21 cellular contexts compared by ENCODE assay signal in the genomic region with DNA sequence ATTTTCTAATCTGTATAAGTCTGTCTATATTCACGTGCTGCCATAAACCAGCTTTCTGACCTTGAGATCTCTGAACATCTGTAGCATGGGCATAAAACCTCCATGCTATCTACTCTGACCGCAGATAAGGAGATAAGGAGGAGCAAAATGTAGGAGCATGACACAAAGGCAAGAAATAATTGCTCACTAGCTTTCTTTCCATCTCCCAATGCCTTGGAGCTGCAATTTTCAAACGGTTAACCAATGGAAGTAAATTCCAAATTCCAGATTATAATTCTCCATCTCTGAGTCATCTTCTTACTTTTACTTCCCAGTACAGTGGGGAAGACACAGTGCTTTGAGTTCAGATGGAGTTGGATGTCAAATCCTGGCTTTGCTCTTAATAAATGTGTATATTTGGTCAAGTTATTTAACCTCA. TPM values are rescaled to one million over a fixed set of nuclear protein-coding genes. Genes with fewer than 3 reads are reported as not detected.
DNase-seq lines count a peak whose midpoint lies in the region; TF ChIP-seq lines count a peak whose summit lies in the region.
"Had no signal": no experiment of that assay in that cellular context is flagged by ENCODE, and none has a peak within 500 bp of the region (broad histone marks: within the 10 kb centered on the region; RNA-seq: fewer than 3 reads in every experiment).

No MANE protein-coding gene starts in this region.

- H3K4me3 Mint-ChIP-seq in HFFc6, result peak overlapping the region; percentile 2; the same call in 1 of the 2 replicates
- H3K4me3 Mint-ChIP-seq: activated naive CD8-positive, alpha-beta T cell treated with anti-CD3 and anti-CD28 coated beads, Interleukin-2, amount 10 ng/mL, durations not matched to agents 7 days and 5 days had no signal

- H3K9me3 Mint-ChIP-seq in HFFc6, result no peaks in the 10 kb centered on the region

- no peaks in the 10 kb centered on the region; the same call in none of the 2 replicates for H3K27me3 Mint-ChIP-seq in HFFc6 (ENCODE audit: insufficient read depth)
- H3K27me3 Mint-ChIP-seq: activated naive CD8-positive, alpha-beta T cell treated with anti-CD3 and anti-CD28 coated beads, Interleukin-2, amount 10 ng/mL, durations not matched to agents 7 days and 5 days had no signal

- no peak overlapping the region for H3K4me3 ChIP-seq in AG10803 (ENCODE audit: low read length)
- H3K4me3 ChIP-seq: coronary artery, esophagus muscularis mucosa, right atrium auricular region, upper lobe of left lung had no signal

- H3K36me3 Mint-ChIP-seq in HFFc6 (ENCODE audit: low read depth), result peaks cover 42% of the 10 kb centered on the region

- no peak for TF ChIP-seq CTCF in AG10803 (conservative IDR thresholded peaks at IDR 0.05; ENCODE audit: low read length)
- TF ChIP-seq CTCF in HFFc6 (IDR thresholded peaks at IDR 0.05), result no peak

- peaks cover 45% of the 10 kb centered on the region for H3K4me1 Mint-ChIP-seq in HFFc6 (ENCODE audit: low read depth)

- DNase-seq in AG10803 (ENCODE audit: low read depth), result peak; percentile 52
- peak; percentile 82 for DNase-seq in HFFc6
- peak; percentile 65 for DNase-seq in amniotic epithelial cell (ENCODE audit: low read depth)
- peak; percentile 37 for DNase-seq in hepatic stellate cell (ENCODE audit: low spot score)
- no peak for DNase-seq in MV-4-11 (lab: John Stamatoyannopoulos, UW)
- DNase-seq in NCI-H146 treated with DMSO at 0.1 percent for 48 hours (lab: John Stamatoyannopoulos, UW; ENCODE audit: unreplicated experiment), result no peak
- no peak for DNase-seq in NCI-H446 (lab: John Stamatoyannopoulos, UW)
- no peak for DNase-seq in putamen (ENCODE audit: low spot score)
- DNase-seq: activated CD4-positive, alpha-beta T cell treated with anti-CD3 and anti-CD28 coated beads, Interleukin-2, amount 50 U/mL, for 4 hours; activated CD8-positive, alpha-beta memory T cell treated with anti-CD3 and anti-CD28 coated beads, Interleukin-2, amount 50 U/mL, for 48 hours; activated naive CD8-positive, alpha-beta T cell treated with anti-CD3 and anti-CD28 coated beads, Interleukin-2, amount 10 ng/mL, durations not matched to agents 7 days and 5 days; mammary epithelial cell; NCI-H1105; NCI-H2081 treated with DMSO at 0.1 percent for 48 hours; NCI-H510A; stimulated activated CD8-positive, alpha-beta memory T cell treated with anti-CD3 and anti-CD28 coated beads, Interleukin-4, amount 100 ng/mL, for 48 hours; upper lobe of left lung had no signal

- H3K27ac Mint-ChIP-seq in HFFc6, result peak overlapping the region; percentile 51
- H3K27ac Mint-ChIP-seq: activated naive CD8-positive, alpha-beta T cell treated with anti-CD3 and anti-CD28 coated beads, Interleukin-2, amount 10 ng/mL, durations not matched to agents 7 days and 5 days; activated T-helper 2 cell treated with anti-CD3 and anti-CD28 coated beads, Interferon-gamma antibody, Interleukin-2, Interleukin-4, amounts not matched to agents 10 μg/mL and 5 μg/mL and 100 μg/mL, durations not matched to agents 14 hours and 24 hours and 36 hours had no signal

RNA-seq across cellular contexts. Expression of gene CD58, which starts 41.6 kb away (rescaled TPM):
- 1 to 10 TPM; 6.6 to 9.5 (median 8.5) TPM for total RNA-seq in HFFc6 (2021; fragmentation: NEBNext Ultra II Directional; extraction: Animal tissue kit (Norgen Biotek cat#: 25700))

Comparison
In these comparisons a context has a peak if more than half of its experiments do, and no peak if none do; other contexts are left out.
1. DNase-seq: peak in AG10803 (single experiment), HFFc6 (single experiment), amniotic epithelial cell (single experiment) and hepatic stellate cell (single experiment); none in MV-4-11 (single experiment), NCI-H146 treated with DMSO at 0.1 percent for 48 hours (single experiment), NCI-H446 (0 of 2) and putamen (single experiment).